Comparison of ENCODE assay signal across 1 cellular context in the genomic region with DNA sequence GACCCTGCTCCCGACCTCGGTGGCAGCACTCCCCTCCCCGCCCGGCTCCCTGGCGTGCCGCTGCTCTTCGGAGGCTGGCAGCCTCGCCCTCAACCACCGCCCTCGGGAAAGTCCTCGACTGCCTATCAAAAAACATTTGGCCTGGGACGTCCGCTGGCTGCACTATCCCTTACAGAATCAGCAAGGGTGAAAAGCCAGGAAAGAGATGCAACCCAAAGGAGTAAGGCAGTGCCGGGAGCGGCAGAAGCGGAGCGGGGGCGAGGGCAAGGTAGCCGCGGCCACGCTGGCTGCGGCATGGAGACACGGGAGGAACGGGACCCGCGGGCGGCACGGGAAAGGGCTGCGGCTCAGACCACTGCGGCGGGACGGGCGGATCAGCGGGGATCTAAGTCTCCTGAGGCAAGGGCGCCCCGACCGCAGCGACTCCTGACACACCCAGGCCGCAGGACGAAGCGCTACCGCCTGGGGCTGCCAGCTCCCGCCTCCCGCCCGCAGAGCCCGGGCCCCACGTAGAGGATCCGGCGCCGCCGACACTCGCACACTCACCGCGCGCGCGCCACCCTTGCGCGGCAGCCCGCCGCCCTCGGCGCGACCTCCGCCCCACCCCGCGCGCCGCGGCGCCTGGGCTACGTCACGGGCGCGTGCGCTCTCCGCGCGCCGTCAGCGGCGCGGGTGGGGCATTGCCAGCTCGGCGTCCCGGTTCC.
TF ChIP-seq lines count a peak whose summit lies in the region.

A gene with protein sequence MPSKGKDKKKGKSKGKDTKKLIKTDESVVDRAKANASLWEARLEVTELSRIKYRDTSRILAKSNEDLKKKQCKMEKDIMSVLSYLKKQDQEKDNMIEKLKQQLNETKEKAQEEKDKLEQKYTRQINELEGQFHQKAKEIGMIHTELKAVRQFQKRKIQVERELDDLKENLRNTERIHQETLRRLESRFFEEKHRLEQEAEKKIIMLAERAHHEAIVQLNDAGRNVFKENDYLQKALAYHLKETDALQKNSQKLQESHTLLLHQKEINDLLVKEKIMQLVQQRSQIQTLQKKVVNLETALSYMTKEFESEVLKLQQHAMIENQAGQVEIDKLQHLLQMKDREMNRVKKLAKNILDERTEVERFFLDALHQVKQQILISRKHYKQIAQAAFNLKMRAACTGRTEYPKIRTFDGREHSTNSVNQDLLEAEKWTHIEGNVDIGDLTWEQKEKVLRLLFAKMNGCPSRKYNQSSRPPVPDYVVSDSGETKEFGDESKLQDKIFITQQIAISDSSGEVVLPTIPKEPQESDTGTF (plus strand): TSS at position 646 of the 704 bp plus-strand sequence. CDS start 130 bp downstream, outside the sequence.
A gene with protein sequence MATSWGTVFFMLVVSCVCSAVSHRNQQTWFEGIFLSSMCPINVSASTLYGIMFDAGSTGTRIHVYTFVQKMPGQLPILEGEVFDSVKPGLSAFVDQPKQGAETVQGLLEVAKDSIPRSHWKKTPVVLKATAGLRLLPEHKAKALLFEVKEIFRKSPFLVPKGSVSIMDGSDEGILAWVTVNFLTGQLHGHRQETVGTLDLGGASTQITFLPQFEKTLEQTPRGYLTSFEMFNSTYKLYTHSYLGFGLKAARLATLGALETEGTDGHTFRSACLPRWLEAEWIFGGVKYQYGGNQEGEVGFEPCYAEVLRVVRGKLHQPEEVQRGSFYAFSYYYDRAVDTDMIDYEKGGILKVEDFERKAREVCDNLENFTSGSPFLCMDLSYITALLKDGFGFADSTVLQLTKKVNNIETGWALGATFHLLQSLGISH (minus strand): TSS at position 585 of the 704 bp plus-strand sequence. CDS start 31,186 bp downstream, outside the sequence.

TF ChIP-seq in HEK293, 187 proteins besides CTCF, POLR2A, EP300 and RAD21 (continued from another document and continues in another):
- TF ChIP-seq, protein P1, sequence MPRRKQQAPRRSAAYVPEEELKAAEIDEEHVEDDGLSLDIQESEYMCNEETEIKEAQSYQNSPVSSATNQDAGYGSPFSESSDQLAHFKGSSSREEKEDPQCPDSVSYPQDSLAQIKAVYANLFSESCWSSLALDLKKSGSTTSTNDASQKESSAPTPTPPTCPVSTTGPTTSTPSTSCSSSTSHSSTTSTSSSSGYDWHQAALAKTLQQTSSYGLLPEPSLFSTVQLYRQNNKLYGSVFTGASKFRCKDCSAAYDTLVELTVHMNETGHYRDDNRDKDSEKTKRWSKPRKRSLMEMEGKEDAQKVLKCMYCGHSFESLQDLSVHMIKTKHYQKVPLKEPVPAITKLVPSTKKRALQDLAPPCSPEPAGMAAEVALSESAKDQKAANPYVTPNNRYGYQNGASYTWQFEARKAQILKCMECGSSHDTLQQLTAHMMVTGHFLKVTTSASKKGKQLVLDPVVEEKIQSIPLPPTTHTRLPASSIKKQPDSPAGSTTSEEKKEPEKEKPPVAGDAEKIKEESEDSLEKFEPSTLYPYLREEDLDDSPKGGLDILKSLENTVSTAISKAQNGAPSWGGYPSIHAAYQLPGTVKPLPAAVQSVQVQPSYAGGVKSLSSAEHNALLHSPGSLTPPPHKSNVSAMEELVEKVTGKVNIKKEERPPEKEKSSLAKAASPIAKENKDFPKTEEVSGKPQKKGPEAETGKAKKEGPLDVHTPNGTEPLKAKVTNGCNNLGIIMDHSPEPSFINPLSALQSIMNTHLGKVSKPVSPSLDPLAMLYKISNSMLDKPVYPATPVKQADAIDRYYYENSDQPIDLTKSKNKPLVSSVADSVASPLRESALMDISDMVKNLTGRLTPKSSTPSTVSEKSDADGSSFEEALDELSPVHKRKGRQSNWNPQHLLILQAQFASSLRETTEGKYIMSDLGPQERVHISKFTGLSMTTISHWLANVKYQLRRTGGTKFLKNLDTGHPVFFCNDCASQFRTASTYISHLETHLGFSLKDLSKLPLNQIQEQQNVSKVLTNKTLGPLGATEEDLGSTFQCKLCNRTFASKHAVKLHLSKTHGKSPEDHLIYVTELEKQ (tag by site-specific recombination; IDR thresholded peaks at IDR 0.05; ENCODE audit: borderline replicate concordance) = no peak
- TF ChIP-seq RBAK (tag by site-specific recombination; IDR thresholded peaks at IDR 0.05) = no peak
- TF ChIP-seq, protein P2, sequence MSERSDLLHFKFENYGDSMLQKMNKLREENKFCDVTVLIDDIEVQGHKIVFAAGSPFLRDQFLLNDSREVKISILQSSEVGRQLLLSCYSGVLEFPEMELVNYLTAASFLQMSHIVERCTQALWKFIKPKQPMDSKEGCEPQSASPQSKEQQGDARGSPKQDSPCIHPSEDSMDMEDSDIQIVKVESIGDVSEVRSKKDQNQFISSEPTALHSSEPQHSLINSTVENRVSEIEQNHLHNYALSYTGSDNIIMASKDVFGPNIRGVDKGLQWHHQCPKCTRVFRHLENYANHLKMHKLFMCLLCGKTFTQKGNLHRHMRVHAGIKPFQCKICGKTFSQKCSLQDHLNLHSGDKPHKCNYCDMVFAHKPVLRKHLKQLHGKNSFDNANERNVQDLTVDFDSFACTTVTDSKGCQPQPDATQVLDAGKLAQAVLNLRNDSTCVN (tag by site-specific recombination; optimal IDR thresholded peaks at IDR 0.05) = peak; percentile 93
- no peak; the same call in 1 of the 2 replicates for TF ChIP-seq KLF9 (tag by site-specific recombination; IDR thresholded peaks at IDR 0.05; ENCODE audit: low read depth)
- TF ChIP-seq, protein P3, sequence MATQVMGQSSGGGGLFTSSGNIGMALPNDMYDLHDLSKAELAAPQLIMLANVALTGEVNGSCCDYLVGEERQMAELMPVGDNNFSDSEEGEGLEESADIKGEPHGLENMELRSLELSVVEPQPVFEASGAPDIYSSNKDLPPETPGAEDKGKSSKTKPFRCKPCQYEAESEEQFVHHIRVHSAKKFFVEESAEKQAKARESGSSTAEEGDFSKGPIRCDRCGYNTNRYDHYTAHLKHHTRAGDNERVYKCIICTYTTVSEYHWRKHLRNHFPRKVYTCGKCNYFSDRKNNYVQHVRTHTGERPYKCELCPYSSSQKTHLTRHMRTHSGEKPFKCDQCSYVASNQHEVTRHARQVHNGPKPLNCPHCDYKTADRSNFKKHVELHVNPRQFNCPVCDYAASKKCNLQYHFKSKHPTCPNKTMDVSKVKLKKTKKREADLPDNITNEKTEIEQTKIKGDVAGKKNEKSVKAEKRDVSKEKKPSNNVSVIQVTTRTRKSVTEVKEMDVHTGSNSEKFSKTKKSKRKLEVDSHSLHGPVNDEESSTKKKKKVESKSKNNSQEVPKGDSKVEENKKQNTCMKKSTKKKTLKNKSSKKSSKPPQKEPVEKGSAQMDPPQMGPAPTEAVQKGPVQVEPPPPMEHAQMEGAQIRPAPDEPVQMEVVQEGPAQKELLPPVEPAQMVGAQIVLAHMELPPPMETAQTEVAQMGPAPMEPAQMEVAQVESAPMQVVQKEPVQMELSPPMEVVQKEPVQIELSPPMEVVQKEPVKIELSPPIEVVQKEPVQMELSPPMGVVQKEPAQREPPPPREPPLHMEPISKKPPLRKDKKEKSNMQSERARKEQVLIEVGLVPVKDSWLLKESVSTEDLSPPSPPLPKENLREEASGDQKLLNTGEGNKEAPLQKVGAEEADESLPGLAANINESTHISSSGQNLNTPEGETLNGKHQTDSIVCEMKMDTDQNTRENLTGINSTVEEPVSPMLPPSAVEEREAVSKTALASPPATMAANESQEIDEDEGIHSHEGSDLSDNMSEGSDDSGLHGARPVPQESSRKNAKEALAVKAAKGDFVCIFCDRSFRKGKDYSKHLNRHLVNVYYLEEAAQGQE (tag by site-specific recombination; IDR thresholded peaks at IDR 0.05) = 0 out of 2 replicates have a peak, but pooled peaks have one; percentile 12
- no peak for TF ChIP-seq ZNF654 (tag by site-specific recombination; IDR thresholded peaks at IDR 0.05; ENCODE audit: low read depth)
- TF ChIP-seq SP3 (tag by site-specific recombination; IDR thresholded peaks at IDR 0.05) = peak; percentile 16; the same call in 1 of the 2 replicates
- no peak for TF ChIP-seq ZBTB21 (tag by site-specific recombination; IDR thresholded peaks at IDR 0.05)
- no peak for TF ChIP-seq ZNF19 (tag by site-specific recombination; IDR thresholded peaks at IDR 0.05; ENCODE audit: low read depth)
- TF ChIP-seq ZNF707 (tag by site-specific recombination; IDR thresholded peaks at IDR 0.05) = no peak
- TF ChIP-seq ZNF416 (tag by site-specific recombination; IDR thresholded peaks at IDR 0.05) = no peak
- TF ChIP-seq ZFHX2 (tag by site-specific recombination; conservative IDR thresholded peaks at IDR 0.05) = peak; percentile 70
- TF ChIP-seq, protein P4, sequence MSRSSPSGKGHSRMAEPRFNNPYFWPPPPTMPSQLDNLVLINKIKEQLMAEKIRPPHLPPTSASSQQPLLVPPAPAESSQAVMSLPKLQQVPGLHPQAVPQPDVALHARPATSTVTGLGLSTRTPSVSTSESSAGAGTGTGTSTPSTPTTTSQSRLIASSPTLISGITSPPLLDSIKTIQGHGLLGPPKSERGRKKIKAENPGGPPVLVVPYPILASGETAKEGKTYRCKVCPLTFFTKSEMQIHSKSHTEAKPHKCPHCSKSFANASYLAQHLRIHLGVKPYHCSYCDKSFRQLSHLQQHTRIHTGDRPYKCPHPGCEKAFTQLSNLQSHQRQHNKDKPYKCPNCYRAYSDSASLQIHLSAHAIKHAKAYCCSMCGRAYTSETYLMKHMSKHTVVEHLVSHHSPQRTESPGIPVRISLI (tag by site-specific recombination; IDR thresholded peaks at IDR 0.05) = no peak
- no peak for TF ChIP-seq TCF7L2 (IDR thresholded peaks at IDR 0.05; ENCODE audit: borderline replicate concordance, low read depth, low read length)
- TF ChIP-seq ZNF133 (tag by site-specific recombination; IDR thresholded peaks at IDR 0.05) = no peak
- TF ChIP-seq ZIC2 (tag by site-specific recombination; IDR thresholded peaks at IDR 0.05) = peak; percentile 53
- TF ChIP-seq ZBTB48 (tag by site-specific recombination; IDR thresholded peaks at IDR 0.05) = peak; percentile 65; the same call in 1 of the 2 replicates
- TF ChIP-seq, protein P5, sequence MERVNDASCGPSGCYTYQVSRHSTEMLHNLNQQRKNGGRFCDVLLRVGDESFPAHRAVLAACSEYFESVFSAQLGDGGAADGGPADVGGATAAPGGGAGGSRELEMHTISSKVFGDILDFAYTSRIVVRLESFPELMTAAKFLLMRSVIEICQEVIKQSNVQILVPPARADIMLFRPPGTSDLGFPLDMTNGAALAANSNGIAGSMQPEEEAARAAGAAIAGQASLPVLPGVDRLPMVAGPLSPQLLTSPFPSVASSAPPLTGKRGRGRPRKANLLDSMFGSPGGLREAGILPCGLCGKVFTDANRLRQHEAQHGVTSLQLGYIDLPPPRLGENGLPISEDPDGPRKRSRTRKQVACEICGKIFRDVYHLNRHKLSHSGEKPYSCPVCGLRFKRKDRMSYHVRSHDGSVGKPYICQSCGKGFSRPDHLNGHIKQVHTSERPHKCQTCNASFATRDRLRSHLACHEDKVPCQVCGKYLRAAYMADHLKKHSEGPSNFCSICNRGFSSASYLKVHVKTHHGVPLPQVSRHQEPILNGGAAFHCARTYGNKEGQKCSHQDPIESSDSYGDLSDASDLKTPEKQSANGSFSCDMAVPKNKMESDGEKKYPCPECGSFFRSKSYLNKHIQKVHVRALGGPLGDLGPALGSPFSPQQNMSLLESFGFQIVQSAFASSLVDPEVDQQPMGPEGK (tag by site-specific recombination; IDR thresholded peaks at IDR 0.05) = no peak
- TF ChIP-seq ZNF776 (tag by site-specific recombination; IDR thresholded peaks at IDR 0.05; ENCODE audit: borderline replicate concordance) = no peak
- TF ChIP-seq, protein P6, sequence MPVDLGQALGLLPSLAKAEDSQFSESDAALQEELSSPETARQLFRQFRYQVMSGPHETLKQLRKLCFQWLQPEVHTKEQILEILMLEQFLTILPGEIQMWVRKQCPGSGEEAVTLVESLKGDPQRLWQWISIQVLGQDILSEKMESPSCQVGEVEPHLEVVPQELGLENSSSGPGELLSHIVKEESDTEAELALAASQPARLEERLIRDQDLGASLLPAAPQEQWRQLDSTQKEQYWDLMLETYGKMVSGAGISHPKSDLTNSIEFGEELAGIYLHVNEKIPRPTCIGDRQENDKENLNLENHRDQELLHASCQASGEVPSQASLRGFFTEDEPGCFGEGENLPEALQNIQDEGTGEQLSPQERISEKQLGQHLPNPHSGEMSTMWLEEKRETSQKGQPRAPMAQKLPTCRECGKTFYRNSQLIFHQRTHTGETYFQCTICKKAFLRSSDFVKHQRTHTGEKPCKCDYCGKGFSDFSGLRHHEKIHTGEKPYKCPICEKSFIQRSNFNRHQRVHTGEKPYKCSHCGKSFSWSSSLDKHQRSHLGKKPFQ (tag by site-specific recombination; IDR thresholded peaks at IDR 0.05) = no peak
- TF ChIP-seq, protein P7, sequence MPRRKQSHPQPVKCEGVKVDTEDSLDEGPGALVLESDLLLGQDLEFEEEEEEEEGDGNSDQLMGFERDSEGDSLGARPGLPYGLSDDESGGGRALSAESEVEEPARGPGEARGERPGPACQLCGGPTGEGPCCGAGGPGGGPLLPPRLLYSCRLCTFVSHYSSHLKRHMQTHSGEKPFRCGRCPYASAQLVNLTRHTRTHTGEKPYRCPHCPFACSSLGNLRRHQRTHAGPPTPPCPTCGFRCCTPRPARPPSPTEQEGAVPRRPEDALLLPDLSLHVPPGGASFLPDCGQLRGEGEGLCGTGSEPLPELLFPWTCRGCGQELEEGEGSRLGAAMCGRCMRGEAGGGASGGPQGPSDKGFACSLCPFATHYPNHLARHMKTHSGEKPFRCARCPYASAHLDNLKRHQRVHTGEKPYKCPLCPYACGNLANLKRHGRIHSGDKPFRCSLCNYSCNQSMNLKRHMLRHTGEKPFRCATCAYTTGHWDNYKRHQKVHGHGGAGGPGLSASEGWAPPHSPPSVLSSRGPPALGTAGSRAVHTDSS (tag by site-specific recombination; IDR thresholded peaks at IDR 0.05) = no peak
- no peak for TF ChIP-seq HOXC10 (CRISPR knock-in tag; IDR thresholded peaks at IDR 0.05)
- no peak; the same call in 1 of the 2 replicates for TF ChIP-seq KLF7 (tag by site-specific recombination; IDR thresholded peaks at IDR 0.05; ENCODE audit: borderline replicate concordance)
- no peak for TF ChIP-seq BCL11B (tag by site-specific recombination; IDR thresholded peaks at IDR 0.05; ENCODE audit: low read depth)
- no peak for TF ChIP-seq ZNF571 (tag by site-specific recombination; IDR thresholded peaks at IDR 0.05)
- TF ChIP-seq SALL2 (tag by site-specific recombination; IDR thresholded peaks at IDR 0.05; ENCODE audit: borderline replicate concordance) = no peak
- TF ChIP-seq OSR2 (tag by site-specific recombination; IDR thresholded peaks at IDR 0.05) = no peak; the same call in 1 of the 2 replicates
- peak; percentile 64; the same call in 1 of the 2 replicates for TF ChIP-seq ZFP69B (tag by site-specific recombination; IDR thresholded peaks at IDR 0.05)
- TF ChIP-seq GLI4 (tag by site-specific recombination; IDR thresholded peaks at IDR 0.05) = no peak
- TF ChIP-seq, protein P8, sequence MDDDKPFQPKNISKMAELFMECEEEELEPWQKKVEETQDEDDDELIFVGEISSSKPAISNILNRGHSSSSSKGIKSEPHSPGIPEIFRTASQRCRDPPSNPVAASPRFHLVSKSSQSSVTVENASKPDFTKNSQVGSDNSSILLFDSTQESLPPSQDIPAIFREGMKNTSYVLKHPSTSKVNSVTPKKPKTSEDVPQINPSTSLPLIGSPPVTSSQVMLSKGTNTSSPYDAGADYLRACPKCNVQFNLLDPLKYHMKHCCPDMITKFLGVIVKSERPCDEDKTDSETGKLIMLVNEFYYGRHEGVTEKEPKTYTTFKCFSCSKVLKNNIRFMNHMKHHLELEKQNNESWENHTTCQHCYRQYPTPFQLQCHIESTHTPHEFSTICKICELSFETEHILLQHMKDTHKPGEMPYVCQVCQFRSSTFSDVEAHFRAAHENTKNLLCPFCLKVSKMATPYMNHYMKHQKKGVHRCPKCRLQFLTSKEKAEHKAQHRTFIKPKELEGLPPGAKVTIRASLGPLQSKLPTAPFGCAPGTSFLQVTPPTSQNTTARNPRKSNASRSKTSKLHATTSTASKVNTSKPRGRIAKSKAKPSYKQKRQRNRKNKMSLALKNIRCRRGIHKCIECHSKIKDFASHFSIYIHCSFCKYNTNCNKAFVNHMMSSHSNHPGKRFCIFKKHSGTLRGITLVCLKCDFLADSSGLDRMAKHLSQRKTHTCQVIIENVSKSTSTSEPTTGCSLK (tag by site-specific recombination; IDR thresholded peaks at IDR 0.05) = no peak
- TF ChIP-seq ZXDB (tag by site-specific recombination; IDR thresholded peaks at IDR 0.05) = peak; percentile 40
- TF ChIP-seq ZBTB8A (tag by site-specific recombination; IDR thresholded peaks at IDR 0.05) = peak; percentile 74
- no peak for TF ChIP-seq ZNF10 (tag by site-specific recombination; IDR thresholded peaks at IDR 0.05)
